ENCODE assay signal across 1 cellular context in genomic region chr11:76152086-76152658, GRCh38.
TF ChIP-seq lines count a peak whose summit lies in the region.

No MANE protein-coding gene starts in this region.

TF ChIP-seq in K562, 482 proteins besides CTCF, POLR2A, EP300 and RAD21 (continued from another document and continues in another):
- TF ChIP-seq TOE1 (IDR thresholded peaks at IDR 0.05; ENCODE audit: borderline replicate concordance) (peak; percentile 56; the same call in 1 of the 2 replicates), TOE1 (CRISPR knock-in tag; IDR thresholded peaks at IDR 0.05; ENCODE audit: borderline replicate concordance, low read depth) (0 out of 2 replicates have a peak, but pooled peaks have one; percentile 14), POU5F1 (IDR thresholded peaks at IDR 0.05; ENCODE audit: borderline replicate concordance, low read depth, low read length, partially characterized antibody) (peak; percentile 30), ATF1 (CRISPR knock-in tag; IDR thresholded peaks at IDR 0.05) (no peak), ATF1 (tag; IDR thresholded peaks at IDR 0.05) (peak; percentile 52), CEBPB (tag; IDR thresholded peaks at IDR 0.05) (no peak), LEF1 (IDR thresholded peaks at IDR 0.05) (no peak), RBFOX2 (IDR thresholded peaks at IDR 0.05; ENCODE audit: low read depth, low read length) (0 out of 2 replicates have a peak, but pooled peaks have one; percentile 44), ZNF239 (CRISPR knock-in tag; IDR thresholded peaks at IDR 0.05) (no peak), TFAM (CRISPR knock-in tag; conservative IDR thresholded peaks at IDR 0.05) (no peak), TBL1XR1 (IDR thresholded peaks at IDR 0.05; ENCODE audit: low read length in 2 of 2) (0 out of 4 replicates have a peak, but pooled peaks of 1 of the 2 experiments have one; percentile 23), E2F6 (IDR thresholded peaks at IDR 0.05; ENCODE audit: borderline replicate concordance in 1 of 2, extremely low read depth in 1 of 2, insufficient read depth in 1 of 2, insufficient read length in 1 of 2, low read depth in 1 of 2, low read length in 1 of 2, poor library complexity in 1 of 2, severe bottlenecking in 1 of 2) (peak; percentile 94 to 96), ZBTB40 (IDR thresholded peaks at IDR 0.05) (no peak), ZBTB40 (CRISPR knock-in tag; IDR thresholded peaks at IDR 0.05) (no peak), HDAC6 (IDR thresholded peaks at IDR 0.05; ENCODE audit: low read depth, low read length) (no peak), TEAD2 (tag; IDR thresholded peaks at IDR 0.05) (no peak), PCBP1 (IDR thresholded peaks at IDR 0.05; ENCODE audit: low read depth, low read length, poor library complexity, severe bottlenecking) (no peak), ETV5 (CRISPR knock-in tag; IDR thresholded peaks at IDR 0.05; ENCODE audit: low read depth) (no peak; the same call in 1 of the 2 replicates), MCM3 (IDR thresholded peaks at IDR 0.05) (no peak), ZNF398 (CRISPR knock-in tag; IDR thresholded peaks at IDR 0.05) (no peak), SRSF1 (IDR thresholded peaks at IDR 0.05; ENCODE audit: low read depth, low read length) (no peak), ZNF121 (CRISPR knock-in tag; conservative IDR thresholded peaks at IDR 0.05) (no peak), HDAC3 (IDR thresholded peaks at IDR 0.05; ENCODE audit: borderline replicate concordance, partially characterized antibody) (no peak), SMAD1 (IDR thresholded peaks at IDR 0.05; ENCODE audit: low read depth, low read length, partially characterized antibody) (no peak), FOSL1 (tag; conservative IDR thresholded peaks at IDR 0.05) (0 out of 2 replicates have a peak, but pooled peaks have one; percentile 21), CTCFL (IDR thresholded peaks at IDR 0.05; ENCODE audit: borderline replicate concordance, insufficient read depth, low read depth, low read length, poor library complexity, severe bottlenecking) (peak; percentile 75), ZBTB49 (CRISPR knock-in tag; IDR thresholded peaks at IDR 0.05; ENCODE audit: borderline replicate concordance) (no peak), HDAC1 (IDR thresholded peaks at IDR 0.05) (no peak; a peak in 1 of 4 replicates), NFATC3 (IDR thresholded peaks at IDR 0.05) (no peak), E2F8 (IDR thresholded peaks at IDR 0.05; ENCODE audit: low read depth, partially characterized antibody) (peak; percentile 99), SRSF7 (optimal IDR thresholded peaks at IDR 0.05; ENCODE audit: low read depth, low read length) (no peak), KLF13 (tag; IDR thresholded peaks at IDR 0.05; ENCODE audit: borderline replicate concordance, low read depth) (no peak), NEUROD1 (IDR thresholded peaks at IDR 0.05; ENCODE audit: borderline replicate concordance, low read depth, low read length, partially characterized antibody) (no peak), FOXP4 (CRISPR knock-in tag; IDR thresholded peaks at IDR 0.05; ENCODE audit: borderline replicate concordance) (no peak)
